10 cellular contexts compared by ENCODE assay signal in genomic region chr2:218083352-218083676, GRCh38. TPM values are rescaled to one million over a fixed set of nuclear protein-coding genes. Genes with fewer than 3 reads are reported as not detected.
"Had no signal": no experiment of that assay in that cellular context is flagged by ENCODE, and none has a peak within 500 bp of the region (broad histone marks: within the 10 kb centered on the region; RNA-seq: fewer than 3 reads in every experiment).

No MANE protein-coding gene starts in this region.

- H3K27ac ChIP-seq: HL-60 had no signal

- H3K4me2 ChIP-seq: GM23338 had no signal

- ATAC-seq: GM23338, K562 had no signal

- H3K27ac Mint-ChIP-seq: GM23338, H9 had no signal

- H2AFZ ChIP-seq: GM23338 had no signal

- FAIRE-seq: H1, H54, K562 had no signal

- H3K4me3 ChIP-seq: GM23338, K562 had no signal

- H3K4me1 Mint-ChIP-seq: GM23338, H9 had no signal

- DNase-seq: HCEC 1CT, IMR-90, KG1 had no signal

- H3K4me3 Mint-ChIP-seq: GM23338, H9 had no signal

RNA-seq across cellular contexts. Expression of gene RUFY4, which starts 14.3 kb away (rescaled TPM):
- total RNA-seq: GM23338, HT1080, IMR-90, K562 had no signal
- polyA plus RNA-seq: IMR-90, K562 had no signal

RNA-seq across cellular contexts. Expression of gene CXCR2, which starts 42.5 kb away (rescaled TPM):
- total RNA-seq: IMR-90, K562 had no signal
- polyA plus RNA-seq: IMR-90, K562 had no signal
